Comparison of ENCODE assay signal across 2 cellular contexts in genomic region chr19:47891923-47892666, GRCh38.
TF ChIP-seq lines count a peak whose summit lies in the region.

No MANE protein-coding gene starts in this region.

TF ChIP-seq in K562, 482 proteins besides CTCF, POLR2A, EP300 and RAD21 (continued from another document and continues in another):
- TF ChIP-seq, protein P1, sequence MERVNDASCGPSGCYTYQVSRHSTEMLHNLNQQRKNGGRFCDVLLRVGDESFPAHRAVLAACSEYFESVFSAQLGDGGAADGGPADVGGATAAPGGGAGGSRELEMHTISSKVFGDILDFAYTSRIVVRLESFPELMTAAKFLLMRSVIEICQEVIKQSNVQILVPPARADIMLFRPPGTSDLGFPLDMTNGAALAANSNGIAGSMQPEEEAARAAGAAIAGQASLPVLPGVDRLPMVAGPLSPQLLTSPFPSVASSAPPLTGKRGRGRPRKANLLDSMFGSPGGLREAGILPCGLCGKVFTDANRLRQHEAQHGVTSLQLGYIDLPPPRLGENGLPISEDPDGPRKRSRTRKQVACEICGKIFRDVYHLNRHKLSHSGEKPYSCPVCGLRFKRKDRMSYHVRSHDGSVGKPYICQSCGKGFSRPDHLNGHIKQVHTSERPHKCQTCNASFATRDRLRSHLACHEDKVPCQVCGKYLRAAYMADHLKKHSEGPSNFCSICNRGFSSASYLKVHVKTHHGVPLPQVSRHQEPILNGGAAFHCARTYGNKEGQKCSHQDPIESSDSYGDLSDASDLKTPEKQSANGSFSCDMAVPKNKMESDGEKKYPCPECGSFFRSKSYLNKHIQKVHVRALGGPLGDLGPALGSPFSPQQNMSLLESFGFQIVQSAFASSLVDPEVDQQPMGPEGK (CRISPR knock-in tag; IDR thresholded peaks at IDR 0.05; ENCODE audit: borderline replicate concordance), result no peak
- TF ChIP-seq HLTF (IDR thresholded peaks at IDR 0.05), result peak; percentile 96
- no peak for TF ChIP-seq CBX2 (IDR thresholded peaks at IDR 0.05; ENCODE audit: insufficient read depth, low read length, poor library complexity, severe bottlenecking)
- TF ChIP-seq ZNF507 (tag; conservative IDR thresholded peaks at IDR 0.05), result no peak
- TF ChIP-seq XRCC4 (IDR thresholded peaks at IDR 0.05; ENCODE audit: extremely low read depth, insufficient read depth, insufficient read length), result no peak
- TF ChIP-seq, protein P2, sequence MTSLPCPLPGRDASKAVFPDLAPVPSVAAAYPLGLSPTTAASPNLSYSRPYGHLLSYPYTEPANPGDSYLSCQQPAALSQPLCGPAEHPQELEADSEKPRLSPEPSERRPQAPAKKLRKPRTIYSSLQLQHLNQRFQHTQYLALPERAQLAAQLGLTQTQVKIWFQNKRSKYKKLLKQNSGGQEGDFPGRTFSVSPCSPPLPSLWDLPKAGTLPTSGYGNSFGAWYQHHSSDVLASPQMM (CRISPR knock-in tag; IDR thresholded peaks at IDR 0.05), result no peak
- TF ChIP-seq ELK3 (CRISPR knock-in tag; IDR thresholded peaks at IDR 0.05), result no peak
- TF ChIP-seq CREBBP (IDR thresholded peaks at IDR 0.05; ENCODE audit: low read depth, low read length), result no peak
- TF ChIP-seq SRSF9 (IDR thresholded peaks at IDR 0.05; ENCODE audit: borderline replicate concordance, low read depth, low read length), result no peak
- no peak for TF ChIP-seq ZNF143 (CRISPR knock-in tag; IDR thresholded peaks at IDR 0.05)
- TF ChIP-seq RFX7 (CRISPR knock-in tag; IDR thresholded peaks at IDR 0.05), result no peak
- no peak for TF ChIP-seq UBTF (IDR thresholded peaks at IDR 0.05; ENCODE audit: borderline replicate concordance in 1 of 2, low read depth in 2 of 2, low read length in 2 of 2)
- TF ChIP-seq CHCHD3 (CRISPR knock-in tag; IDR thresholded peaks at IDR 0.05), result no peak
- no peak for TF ChIP-seq BRD4 (IDR thresholded peaks at IDR 0.05)
- 0 out of 2 replicates have a peak, but pooled peaks have one; percentile 41 for TF ChIP-seq RBFOX2 (IDR thresholded peaks at IDR 0.05; ENCODE audit: low read depth, low read length)
- peak; percentile 88 for TF ChIP-seq ESRRA (IDR thresholded peaks at IDR 0.05; ENCODE audit: borderline replicate concordance, low read depth)
- no peak for TF ChIP-seq ARID4B (CRISPR knock-in tag; IDR thresholded peaks at IDR 0.05)
- peak; percentile 96 to 97 for TF ChIP-seq TEAD1 (CRISPR knock-in tag; IDR thresholded peaks at IDR 0.05)
- no peak for TF ChIP-seq MED1 (CRISPR knock-in tag; IDR thresholded peaks at IDR 0.05; ENCODE audit: borderline replicate concordance)
- no peak for TF ChIP-seq ATF1 (CRISPR knock-in tag; IDR thresholded peaks at IDR 0.05)
- peak; percentile 86 for TF ChIP-seq ATF1 (tag; IDR thresholded peaks at IDR 0.05)

TF ChIP-seq in HepG2, 621 proteins besides CTCF, POLR2A, EP300 and RAD21 (continued from another document and continues in another):
- TF ChIP-seq TBX3 (IDR thresholded peaks at IDR 0.05; ENCODE audit: borderline replicate concordance), result 0 out of 2 replicates have a peak, but pooled peaks have one; percentile 19
- peak; percentile 65; the same call in 1 of the 2 replicates for TF ChIP-seq ZSCAN9 (CRISPR knock-in tag; IDR thresholded peaks at IDR 0.05; ENCODE audit: borderline replicate concordance)
- TF ChIP-seq TCF7 (IDR thresholded peaks at IDR 0.05; ENCODE audit: low read depth), result peak; percentile 81
- no peak for TF ChIP-seq LBX2 (CRISPR knock-in tag; IDR thresholded peaks at IDR 0.05; ENCODE audit: borderline replicate concordance)
- TF ChIP-seq PRPF4 (IDR thresholded peaks at IDR 0.05; ENCODE audit: low read depth, low read length, poor library complexity, severe bottlenecking), result no peak
- TF ChIP-seq POGZ (CRISPR knock-in tag; IDR thresholded peaks at IDR 0.05), result peak; percentile 64
- TF ChIP-seq MAFF (IDR thresholded peaks at IDR 0.05; ENCODE audit: low read depth, low read length), result peak; percentile 99
- no peak for TF ChIP-seq BRD4 (CRISPR knock-in tag; IDR thresholded peaks at IDR 0.05)
- TF ChIP-seq SALL1 (CRISPR knock-in tag; IDR thresholded peaks at IDR 0.05), result peak; percentile 43; the same call in 1 of the 2 replicates
- TF ChIP-seq ZNF331 (CRISPR knock-in tag; IDR thresholded peaks at IDR 0.05), result peak; percentile 98
- TF ChIP-seq HNF4A (CRISPR knock-in tag; IDR thresholded peaks at IDR 0.05), result peak; percentile 59
- TF ChIP-seq, protein P3, sequence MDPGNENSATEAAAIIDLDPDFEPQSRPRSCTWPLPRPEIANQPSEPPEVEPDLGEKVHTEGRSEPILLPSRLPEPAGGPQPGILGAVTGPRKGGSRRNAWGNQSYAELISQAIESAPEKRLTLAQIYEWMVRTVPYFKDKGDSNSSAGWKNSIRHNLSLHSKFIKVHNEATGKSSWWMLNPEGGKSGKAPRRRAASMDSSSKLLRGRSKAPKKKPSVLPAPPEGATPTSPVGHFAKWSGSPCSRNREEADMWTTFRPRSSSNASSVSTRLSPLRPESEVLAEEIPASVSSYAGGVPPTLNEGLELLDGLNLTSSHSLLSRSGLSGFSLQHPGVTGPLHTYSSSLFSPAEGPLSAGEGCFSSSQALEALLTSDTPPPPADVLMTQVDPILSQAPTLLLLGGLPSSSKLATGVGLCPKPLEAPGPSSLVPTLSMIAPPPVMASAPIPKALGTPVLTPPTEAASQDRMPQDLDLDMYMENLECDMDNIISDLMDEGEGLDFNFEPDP (CRISPR knock-in tag; conservative IDR thresholded peaks at IDR 0.05), result no peak
- 0 out of 2 replicates have a peak, but pooled peaks have one; percentile 40 for TF ChIP-seq POGK (CRISPR knock-in tag; conservative IDR thresholded peaks at IDR 0.05)
- TF ChIP-seq SNAPC4 (CRISPR knock-in tag; IDR thresholded peaks at IDR 0.05), result peak; percentile 68; the same call in 1 of the 2 replicates
- TF ChIP-seq POLR2G (IDR thresholded peaks at IDR 0.05; ENCODE audit: low read depth, low read length), result peak; percentile 92
- peak; percentile 71; the same call in 1 of the 2 replicates for TF ChIP-seq ETV5 (CRISPR knock-in tag; IDR thresholded peaks at IDR 0.05; ENCODE audit: borderline replicate concordance)
- no peak for TF ChIP-seq ZNF792 (CRISPR knock-in tag; IDR thresholded peaks at IDR 0.05)
- TF ChIP-seq UBTF (CRISPR knock-in tag; IDR thresholded peaks at IDR 0.05), result no peak
- peak; percentile 46 for TF ChIP-seq ISL2 (CRISPR knock-in tag; IDR thresholded peaks at IDR 0.05)
- TF ChIP-seq ZNF17 (CRISPR knock-in tag; IDR thresholded peaks at IDR 0.05), result no peak
- TF ChIP-seq ZNF343 (CRISPR knock-in tag; IDR thresholded peaks at IDR 0.05), result no peak
- TF ChIP-seq, protein P4, sequence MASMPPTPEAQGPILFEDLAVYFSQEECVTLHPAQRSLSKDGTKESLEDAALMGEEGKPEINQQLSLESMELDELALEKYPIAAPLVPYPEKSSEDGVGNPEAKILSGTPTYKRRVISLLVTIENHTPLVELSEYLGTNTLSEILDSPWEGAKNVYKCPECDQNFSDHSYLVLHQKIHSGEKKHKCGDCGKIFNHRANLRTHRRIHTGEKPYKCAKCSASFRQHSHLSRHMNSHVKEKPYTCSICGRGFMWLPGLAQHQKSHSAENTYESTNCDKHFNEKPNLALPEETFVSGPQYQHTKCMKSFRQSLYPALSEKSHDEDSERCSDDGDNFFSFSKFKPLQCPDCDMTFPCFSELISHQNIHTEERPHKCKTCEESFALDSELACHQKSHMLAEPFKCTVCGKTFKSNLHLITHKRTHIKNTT (CRISPR knock-in tag; IDR thresholded peaks at IDR 0.05), result no peak
- TF ChIP-seq FOXK2 (IDR thresholded peaks at IDR 0.05), result 0 out of 2 replicates have a peak, but pooled peaks have one; percentile 38
- peak; percentile 44 for TF ChIP-seq MED8 (CRISPR knock-in tag; IDR thresholded peaks at IDR 0.05; ENCODE audit: insufficient replicate concordance)
- no peak for TF ChIP-seq XBP1 (CRISPR knock-in tag; IDR thresholded peaks at IDR 0.05)
- TF ChIP-seq NFATC3 (CRISPR knock-in tag; IDR thresholded peaks at IDR 0.05), result no peak
- no peak for TF ChIP-seq CBX1 (IDR thresholded peaks at IDR 0.05; ENCODE audit: low read depth)
- no peak for TF ChIP-seq SSRP1 (CRISPR knock-in tag; IDR thresholded peaks at IDR 0.05)
- peak; percentile 79 for TF ChIP-seq RARA (CRISPR knock-in tag; IDR thresholded peaks at IDR 0.05)
- TF ChIP-seq FOXJ3 (CRISPR knock-in tag; IDR thresholded peaks at IDR 0.05; ENCODE audit: borderline replicate concordance), result peak; percentile 57; the same call in 1 of the 2 replicates
- TF ChIP-seq ONECUT2 (CRISPR knock-in tag; IDR thresholded peaks at IDR 0.05), result peak; percentile 70
- TF ChIP-seq MED1 (CRISPR knock-in tag; IDR thresholded peaks at IDR 0.05), result peak; percentile 88
- TF ChIP-seq SNRNP70 (IDR thresholded peaks at IDR 0.05; ENCODE audit: low read depth, low read length), result no peak
- TF ChIP-seq MAFK (conservative IDR thresholded peaks at IDR 0.05 in 1 of 2, IDR thresholded peaks at IDR 0.05 in 1 of 2; ENCODE audit: low read length in 2 of 2), result peak; percentile 100
- TF ChIP-seq SNAPC2 (CRISPR knock-in tag; IDR thresholded peaks at IDR 0.05), result peak; percentile 80
- TF ChIP-seq, protein P5, sequence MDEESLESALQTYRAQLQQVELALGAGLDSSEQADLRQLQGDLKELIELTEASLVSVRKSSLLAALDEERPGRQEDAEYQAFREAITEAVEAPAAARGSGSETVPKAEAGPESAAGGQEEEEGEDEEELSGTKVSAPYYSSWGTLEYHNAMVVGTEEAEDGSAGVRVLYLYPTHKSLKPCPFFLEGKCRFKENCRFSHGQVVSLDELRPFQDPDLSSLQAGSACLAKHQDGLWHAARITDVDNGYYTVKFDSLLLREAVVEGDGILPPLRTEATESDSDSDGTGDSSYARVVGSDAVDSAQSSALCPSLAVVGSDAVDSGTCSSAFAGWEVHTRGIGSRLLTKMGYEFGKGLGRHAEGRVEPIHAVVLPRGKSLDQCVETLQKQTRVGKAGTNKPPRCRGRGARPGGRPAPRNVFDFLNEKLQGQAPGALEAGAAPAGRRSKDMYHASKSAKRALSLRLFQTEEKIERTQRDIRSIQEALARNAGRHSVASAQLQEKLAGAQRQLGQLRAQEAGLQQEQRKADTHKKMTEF (CRISPR knock-in tag; IDR thresholded peaks at IDR 0.05), result peak; percentile 49
- TF ChIP-seq DR1 (CRISPR knock-in tag; IDR thresholded peaks at IDR 0.05), result peak; percentile 99
- no peak for TF ChIP-seq MATR3 (CRISPR knock-in tag; IDR thresholded peaks at IDR 0.05)
- peak; percentile 36; the same call in 1 of the 2 replicates for TF ChIP-seq REPIN1 (CRISPR knock-in tag; IDR thresholded peaks at IDR 0.05; ENCODE audit: borderline replicate concordance, low read depth)
- no peak for TF ChIP-seq ZNF274 (CRISPR knock-in tag; IDR thresholded peaks at IDR 0.05)
- peak; percentile 69; the same call in 1 of the 2 replicates for TF ChIP-seq KAT8 (CRISPR knock-in tag; IDR thresholded peaks at IDR 0.05)
